23 cellular contexts compared by ENCODE assay signal in genomic region chr19:32555786-32556185, GRCh38.
"Had no signal": no experiment of that assay in that cellular context is flagged by ENCODE, and none has a peak within 500 bp of the region (broad histone marks: within the 10 kb centered on the region; RNA-seq: fewer than 3 reads in every experiment).

No MANE protein-coding gene starts in this region.

- ATAC-seq: effector memory CD8-positive, alpha-beta T cell; left colon; left ventricle myocardium superior; lower lobe of right lung; natural killer cell; psoas muscle; right cardiac atrium; stimulated activated effector memory CD8-positive, alpha-beta T cell treated with anti-CD3 and anti-CD28 coated beads, Interleukin-12 subunit alpha, Interleukin-12 subunit beta, amount 100 ng/mL, for 72 hours had no signal

- H3K36me3 Mint-ChIP-seq: immature natural killer cell; natural killer cell; stimulated activated effector memory CD8-positive, alpha-beta T cell treated with anti-CD3 and anti-CD28 coated beads, Interleukin-12 subunit alpha, Interleukin-12 subunit beta, amount 100 ng/mL, for 72 hours had no signal

- H3K27ac Mint-ChIP-seq: effector memory CD8-positive, alpha-beta T cell; immature natural killer cell; natural killer cell; stimulated activated effector memory CD8-positive, alpha-beta T cell treated with anti-CD3 and anti-CD28 coated beads, Interleukin-12 subunit alpha, Interleukin-12 subunit beta, amount 100 ng/mL, for 72 hours had no signal

- H3K9me3 Mint-ChIP-seq: effector memory CD8-positive, alpha-beta T cell; immature natural killer cell; natural killer cell; stimulated activated effector memory CD8-positive, alpha-beta T cell treated with anti-CD3 and anti-CD28 coated beads, Interleukin-12 subunit alpha, Interleukin-12 subunit beta, amount 100 ng/mL, for 72 hours had no signal

- DNase-seq: effector memory CD8-positive, alpha-beta T cell; erythroblast; hypothalamus; immature natural killer cell; islet precursor cell; kidney glomerular epithelial cell; left colon; left ventricle myocardium superior; lower lobe of right lung; natural killer cell; occipital lobe; ovary; psoas muscle; right cardiac atrium; sigmoid colon; stimulated activated CD4-positive, alpha-beta T cell treated with anti-CD3 and anti-CD28 coated beads, Interleukin-2, amount 100 ng/mL, for 24 hours; stimulated activated CD4-positive, alpha-beta T cell treated with anti-CD3 and anti-CD28 coated beads, Interleukin-4, amount 100 ng/mL, for 24 hours; stimulated activated naive CD4-positive, alpha-beta T cell treated with Interleukin-2 at 50 U/mL for 16 hours; stomach; thyroid gland; trophoblast cell had no signal

- H3K4me1 Mint-ChIP-seq: stimulated activated effector memory CD8-positive, alpha-beta T cell treated with anti-CD3 and anti-CD28 coated beads, Interleukin-12 subunit alpha, Interleukin-12 subunit beta, amount 100 ng/mL, for 72 hours had no signal

- H3K27ac ChIP-seq: lower lobe of right lung, ovary, psoas muscle, sigmoid colon, stomach, thyroid gland, vagina had no signal

- H3K4me3 Mint-ChIP-seq: effector memory CD8-positive, alpha-beta T cell; immature natural killer cell; natural killer cell; stimulated activated effector memory CD8-positive, alpha-beta T cell treated with anti-CD3 and anti-CD28 coated beads, Interleukin-12 subunit alpha, Interleukin-12 subunit beta, amount 100 ng/mL, for 72 hours had no signal

- H3K4me3 ChIP-seq: lower lobe of right lung, ovary, psoas muscle, sigmoid colon, stomach, thyroid gland, vagina had no signal
